In genomic region chrX:20393944-20394343, GRCh38 we compare ENCODE assay signal across 18 cellular contexts.
"Had no signal": no experiment of that assay in that cellular context is flagged by ENCODE, and none has a peak within 500 bp of the region (broad histone marks: within the 10 kb centered on the region; RNA-seq: fewer than 3 reads in every experiment).

No MANE protein-coding gene starts in this region.

- H3K36me3 Mint-ChIP-seq: immature natural killer cell had no signal

- H3K27ac Mint-ChIP-seq: activated CD8-positive, alpha-beta T cell treated with anti-CD3 and anti-CD28 coated beads, Interleukin-2, amount 10 ng/mL, durations not matched to agents 7 days and 5 days; activated naive CD8-positive, alpha-beta T cell treated with anti-CD3 and anti-CD28 coated beads, Interleukin-2, amount 50 U/mL, for 24 hours; effector memory CD8-positive, alpha-beta T cell; nephron; stimulated activated naive CD8-positive, alpha-beta T cell treated with anti-CD3 and anti-CD28 coated beads, Interleukin-15, Interleukin-2, amounts not matched to agents 100 ng/mL and 50 ng/mL, for 24 hours; T-helper 2 cell treated with Interferon-gamma antibody and Interleukin-4, amounts not matched to agents 5 μg/mL and 100 μg/mL, for 36 hours had no signal

- DNase-seq: activated CD8-positive, alpha-beta T cell treated with anti-CD3 and anti-CD28 coated beads, Interleukin-2, amount 10 ng/mL, durations not matched to agents 7 days and 5 days; activated naive CD4-positive, alpha-beta T cell treated with Interleukin-2 at 50 U/mL for 16 hours; activated naive CD8-positive, alpha-beta T cell treated with anti-CD3 and anti-CD28 coated beads, Interleukin-2, amount 50 U/mL, for 24 hours; caudate nucleus; effector memory CD8-positive, alpha-beta T cell; foreskin fibroblast; glutamatergic neuron; immature natural killer cell; psoas muscle; stimulated activated CD4-positive, alpha-beta T cell treated with anti-CD3 and anti-CD28 coated beads, Interleukin-15, amount 100 ng/mL, for 24 hours; stimulated activated CD4-positive, alpha-beta T cell treated with anti-CD3 and anti-CD28 coated beads, Interleukin-4, amount 100 ng/mL, for 24 hours; SW 1271; testis had no signal

- ATAC-seq: activated CD8-positive, alpha-beta T cell treated with anti-CD3 and anti-CD28 coated beads, Interleukin-2, amount 10 ng/mL, durations not matched to agents 7 days and 5 days; activated naive CD8-positive, alpha-beta T cell treated with anti-CD3 and anti-CD28 coated beads, Interleukin-2, amount 50 U/mL, for 24 hours; effector memory CD8-positive, alpha-beta T cell; psoas muscle had no signal

- H3K4me1 ChIP-seq: psoas muscle, testis had no signal

- H3K4me3 ChIP-seq: psoas muscle, testis had no signal

- H3K4me1 Mint-ChIP-seq: immature natural killer cell had no signal

- H3K27me3 ChIP-seq: testis had no signal

- H3K9me3 ChIP-seq: psoas muscle, testis had no signal

- H3K27ac ChIP-seq: epithelial cell of prostate, psoas muscle, testis had no signal

- H3K9me3 Mint-ChIP-seq: activated naive CD8-positive, alpha-beta T cell treated with anti-CD3 and anti-CD28 coated beads, Interleukin-2, amount 50 U/mL, for 24 hours; dendritic cell treated with granulocyte-macrophage colony-stimulating factor and Interleukin-4, amounts not matched to agents 40 ng/mL and 50 ng/mL, for 4 days; effector memory CD8-positive, alpha-beta T cell; immature natural killer cell; stimulated activated naive CD8-positive, alpha-beta T cell treated with anti-CD3 and anti-CD28 coated beads, Interleukin-15, Interleukin-2, amounts not matched to agents 100 ng/mL and 50 ng/mL, for 24 hours; T-helper 2 cell treated with Interferon-gamma antibody and Interleukin-4, amounts not matched to agents 5 μg/mL and 100 μg/mL, for 36 hours had no signal

- H3K4me3 Mint-ChIP-seq: activated CD8-positive, alpha-beta T cell treated with anti-CD3 and anti-CD28 coated beads, Interleukin-2, amount 10 ng/mL, durations not matched to agents 7 days and 5 days; activated naive CD8-positive, alpha-beta T cell treated with anti-CD3 and anti-CD28 coated beads, Interleukin-2, amount 50 U/mL, for 24 hours; dendritic cell treated with granulocyte-macrophage colony-stimulating factor and Interleukin-4, amounts not matched to agents 40 ng/mL and 50 ng/mL, for 4 days; effector memory CD8-positive, alpha-beta T cell; immature natural killer cell; nephron; stimulated activated naive CD8-positive, alpha-beta T cell treated with anti-CD3 and anti-CD28 coated beads, Interleukin-15, Interleukin-2, amounts not matched to agents 100 ng/mL and 50 ng/mL, for 24 hours; T-helper 2 cell treated with Interferon-gamma antibody and Interleukin-4, amounts not matched to agents 5 μg/mL and 100 μg/mL, for 36 hours had no signal

- H3K27me3 Mint-ChIP-seq: activated naive CD8-positive, alpha-beta T cell treated with anti-CD3 and anti-CD28 coated beads, Interleukin-2, amount 50 U/mL, for 24 hours; dendritic cell treated with granulocyte-macrophage colony-stimulating factor and Interleukin-4, amounts not matched to agents 40 ng/mL and 50 ng/mL, for 4 days; effector memory CD8-positive, alpha-beta T cell; stimulated activated naive CD8-positive, alpha-beta T cell treated with anti-CD3 and anti-CD28 coated beads, Interleukin-15, Interleukin-2, amounts not matched to agents 100 ng/mL and 50 ng/mL, for 24 hours had no signal
